In genomic region chr4:46388860-46389259, GRCh38 we compare ENCODE assay signal across 15 cellular contexts. TPM values are rescaled to one million over a fixed set of nuclear protein-coding genes. Genes with fewer than 3 reads are reported as not detected.
DNase-seq lines count a peak whose midpoint lies in the region; ATAC-seq and TF ChIP-seq lines count a peak whose summit lies in the region.
"Had no signal": no experiment of that assay in that cellular context is flagged by ENCODE, and none has a peak within 500 bp of the region (broad histone marks: within the 10 kb centered on the region; RNA-seq: fewer than 3 reads in every experiment).

No MANE protein-coding gene starts in this region.

- POLR2A ChIA-PET in activated CD4-positive, alpha-beta T cell treated with anti-CD3 and anti-CD28 coated beads, Interleukin-2, amount 10 ng/mL, durations not matched to agents 7 days and 5 days (lab: Charles Lee) = no interaction called here

- peak overlapping the region; percentile 90 to 94 (median 90) for H3K4me3 Mint-ChIP-seq in nephron
- H3K4me3 Mint-ChIP-seq in type B pancreatic cell = peak overlapping the region; percentile 90
- H3K4me3 Mint-ChIP-seq in effector memory CD8-positive, alpha-beta T cell = no peak overlapping the region
- H3K4me3 Mint-ChIP-seq in activated CD4-positive, alpha-beta T cell treated with anti-CD3 and anti-CD28 coated beads, Interleukin-2, amount 10 ng/mL, durations not matched to agents 7 days and 5 days = no peak overlapping the region
- H3K4me3 Mint-ChIP-seq: activated T-cell treated with anti-CD3 and anti-CD28 coated beads, Interleukin-2, amount 50 U/mL, for 4 hours had no signal

- WGBS in heart right ventricle, 2 donors = 5% methylated on average over 10 of the region's 10 CpGs

- DNase-seq in heart right ventricle (no peak), Right ventricle myocardium inferior (ENCODE audit: missing footprints) (no peak), type B pancreatic cell (ENCODE audit: extremely low spot score, unreplicated experiment) (no peak)
- DNase-seq in effector memory CD8-positive, alpha-beta T cell = no peak
- DNase-seq in activated CD4-positive, alpha-beta T cell treated with anti-CD3 and anti-CD28 coated beads, Interleukin-2, amount 10 ng/mL, durations not matched to agents 7 days and 5 days = no peak
- DNase-seq: activated T-cell treated with anti-CD3 and anti-CD28 coated beads, Interleukin-2, amount 50 U/mL, for 4 hours; cortex of kidney; GF-D8; GOT3; hippocampal formation; Kasumi-1 had no signal

- no peaks in the 10 kb centered on the region for H3K36me3 Mint-ChIP-seq in nephron (ENCODE audit: low read depth)
- no peaks in the 10 kb centered on the region for H3K36me3 Mint-ChIP-seq in type B pancreatic cell
- H3K36me3 Mint-ChIP-seq in effector memory CD8-positive, alpha-beta T cell (ENCODE audit: insufficient read depth) = no peaks in the 10 kb centered on the region
- H3K36me3 Mint-ChIP-seq in activated CD4-positive, alpha-beta T cell treated with anti-CD3 and anti-CD28 coated beads, Interleukin-2, amount 10 ng/mL, durations not matched to agents 7 days and 5 days (ENCODE audit: low read depth) = no peaks in the 10 kb centered on the region

- H3K9me3 ChIP-seq in heart right ventricle = no peaks in the 10 kb centered on the region
- no peaks in the 10 kb centered on the region for H3K9me3 ChIP-seq in endocrine pancreas (ENCODE audit: control insufficient read depth, low read length)

- H3K4me3 ChIP-seq in heart right ventricle (peak overlapping the region in 7 of 10 donors; percentile 21 to 44 (median 33)), endocrine pancreas (ENCODE audit: control insufficient read depth, insufficient read depth, low read length) (peak overlapping the region; percentile 37)

- H3K27ac Mint-ChIP-seq in nephron (peak overlapping the region; percentile 18 to 43 (median 22)), type B pancreatic cell (peak overlapping the region; percentile 40)
- no peak overlapping the region for H3K27ac Mint-ChIP-seq in effector memory CD8-positive, alpha-beta T cell
- no peak overlapping the region for H3K27ac Mint-ChIP-seq in activated CD4-positive, alpha-beta T cell treated with anti-CD3 and anti-CD28 coated beads, Interleukin-2, amount 10 ng/mL, durations not matched to agents 7 days and 5 days

- H3K27me3 ChIP-seq in heart right ventricle (peaks cover 3 to 87% (median 62%) of the 10 kb centered on the region in 7 donors), endocrine pancreas (ENCODE audit: control insufficient read depth, insufficient read depth, low read length) (no peaks in the 10 kb centered on the region)

- CTCF ChIA-PET in activated CD4-positive, alpha-beta T cell treated with anti-CD3 and anti-CD28 coated beads, Interleukin-2, amount 10 ng/mL, durations not matched to agents 7 days and 5 days (lab: Charles Lee) = no interaction called here

- TF ChIP-seq CTCF in heart right ventricle (IDR thresholded peaks at IDR 0.05) (no peak), nephron (IDR thresholded peaks at IDR 0.05; ENCODE audit: unreplicated experiment in 3 of 3) (no peak), type B pancreatic cell (conservative IDR thresholded peaks at IDR 0.05) (no peak)

- peaks cover 75% of the 10 kb centered on the region for H3K27me3 Mint-ChIP-seq in nephron (ENCODE audit: low read depth)
- H3K27me3 Mint-ChIP-seq in type B pancreatic cell = peaks cover 77% of the 10 kb centered on the region
- H3K27me3 Mint-ChIP-seq in effector memory CD8-positive, alpha-beta T cell = peaks cover 24 to 30% of the 10 kb centered on the region in 2 donors
- peaks cover 31% of the 10 kb centered on the region for H3K27me3 Mint-ChIP-seq in activated CD4-positive, alpha-beta T cell treated with anti-CD3 and anti-CD28 coated beads, Interleukin-2, amount 10 ng/mL, durations not matched to agents 7 days and 5 days

- H3K9me3 Mint-ChIP-seq in nephron (no peaks in the 10 kb centered on the region), type B pancreatic cell (no peaks in the 10 kb centered on the region)
- peaks cover 3 to 13% of the 10 kb centered on the region in 2 donors for H3K9me3 Mint-ChIP-seq in effector memory CD8-positive, alpha-beta T cell
- H3K9me3 Mint-ChIP-seq in activated CD4-positive, alpha-beta T cell treated with anti-CD3 and anti-CD28 coated beads, Interleukin-2, amount 10 ng/mL, durations not matched to agents 7 days and 5 days = no peaks in the 10 kb centered on the region
- H3K9me3 Mint-ChIP-seq: activated T-cell treated with anti-CD3 and anti-CD28 coated beads, Interleukin-2, amount 50 U/mL, for 4 hours had no signal

- no peak overlapping the region for H3K9ac ChIP-seq in endocrine pancreas (ENCODE audit: control insufficient read depth, insufficient read depth, low read length)

- H3K4me1 ChIP-seq in heart right ventricle = peaks cover 0 to 13% (median 4%) of the 10 kb centered on the region in 9 donors
- no peaks in the 10 kb centered on the region for H3K4me1 ChIP-seq in endocrine pancreas (ENCODE audit: control insufficient read depth, insufficient read depth, low read length)

- ATAC-seq in heart right ventricle = no peak
- no peak for ATAC-seq in Right ventricle myocardium inferior
- ATAC-seq in HG03139 (IDR thresholded peaks at IDR 0.05; ENCODE audit: unreplicated experiment) = no peak
- no peak for ATAC-seq in effector memory CD8-positive, alpha-beta T cell (replicated peaks)
- ATAC-seq: activated T-cell treated with anti-CD3 and anti-CD28 coated beads, Interleukin-2, amount 50 U/mL, for 4 hours had no signal

- H3K27ac ChIP-seq in heart right ventricle = no peak overlapping the region
- H3K27ac ChIP-seq: VCaP had no signal

- H3K4me1 Mint-ChIP-seq in nephron (peaks cover 28% of the 10 kb centered on the region), type B pancreatic cell (ENCODE audit: unreplicated experiment) (peaks cover 20% of the 10 kb centered on the region)
- H3K4me1 Mint-ChIP-seq in effector memory CD8-positive, alpha-beta T cell (ENCODE audit: low read depth in 2 of 2) = peaks cover 5 to 7% of the 10 kb centered on the region in 2 donors
- H3K4me1 Mint-ChIP-seq in activated CD4-positive, alpha-beta T cell treated with anti-CD3 and anti-CD28 coated beads, Interleukin-2, amount 10 ng/mL, durations not matched to agents 7 days and 5 days = peaks cover 7% of the 10 kb centered on the region

- intact Hi-C loops in heart right ventricle (cut with DNase I) (no loop called here), Right ventricle myocardium inferior (cut with DNase I) (no loop called here)

- H3K36me3 ChIP-seq in heart right ventricle = no peaks in the 10 kb centered on the region
- no peaks in the 10 kb centered on the region for H3K36me3 ChIP-seq in endocrine pancreas (ENCODE audit: control insufficient read depth, insufficient read depth, low read length)

RNA-seq across cellular contexts. Expression of gene GABRA2, which starts 1.1 kb away (rescaled TPM):
- total RNA-seq in heart right ventricle = under 1 TPM in 4 of 10 donors, not detected in 6; 0.13 to 0.24 (median 0.15) TPM
- under 1 TPM in 1 of 2 donors, not detected in 1; 0.03 TPM for polyA plus RNA-seq in heart right ventricle
- total RNA-seq in Right ventricle myocardium inferior = 0.14 TPM
- 4.7 and 8.2 TPM in 2 replicates for total RNA-seq in type B pancreatic cell (ENCODE audit: low replicate concordance)
- total RNA-seq in activated CD4-positive, alpha-beta T cell treated with anti-CD3 and anti-CD28 coated beads, Interleukin-2, amount 10 ng/mL, durations not matched to agents 7 days and 5 days = not detected
- total RNA-seq: activated T-cell treated with anti-CD3 and anti-CD28 coated beads, Interleukin-2, amount 50 U/mL, for 4 hours had no signal

Comparison
In these comparisons a context has a peak if more than half of its experiments do, and no peak if none do; other contexts are left out.
1. H3K27ac Mint-ChIP-seq: peak in nephron (3 of 3) and type B pancreatic cell (single experiment); none in effector memory CD8-positive, alpha-beta T cell (0 of 2) and activated CD4-positive, alpha-beta T cell treated with anti-CD3 and anti-CD28 coated beads, Interleukin-2, amount 10 ng/mL, durations not matched to agents 7 days and 5 days (single experiment).
2. H3K4me3 Mint-ChIP-seq: peak in nephron (3 of 3) and type B pancreatic cell (single experiment); none in effector memory CD8-positive, alpha-beta T cell (0 of 2) and activated CD4-positive, alpha-beta T cell treated with anti-CD3 and anti-CD28 coated beads, Interleukin-2, amount 10 ng/mL, durations not matched to agents 7 days and 5 days (single experiment).